ENCODE assay signal across 22 cellular contexts in the genomic region with DNA sequence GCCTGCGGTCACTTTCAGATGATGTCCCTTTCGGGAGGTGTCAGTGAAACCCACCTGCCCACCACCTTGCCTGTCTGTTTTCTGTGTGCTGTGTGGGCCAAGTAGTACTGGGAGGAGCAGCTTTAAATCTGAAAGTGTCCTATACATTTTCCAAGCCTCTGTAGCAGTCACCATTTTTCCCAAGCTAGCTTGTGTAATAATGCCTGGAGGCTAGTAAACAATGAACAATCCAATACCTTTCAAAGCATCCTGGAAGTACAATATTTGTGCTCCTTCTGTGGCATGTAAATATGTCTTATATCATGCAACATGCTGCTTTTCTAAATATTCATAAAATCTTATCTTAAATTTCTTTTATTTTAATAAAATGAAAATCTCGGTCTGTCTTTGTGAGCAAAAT.
"Had no signal": no experiment of that assay in that cellular context is flagged by ENCODE, and none has a peak within 500 bp of the region (broad histone marks: within the 10 kb centered on the region; RNA-seq: fewer than 3 reads in every experiment).

No MANE protein-coding gene starts in this region.

- H3K27me3 ChIP-seq: esophagus squamous epithelium, left lung, stomach, thyroid gland, upper lobe of right lung had no signal

- H3K9me3 ChIP-seq: esophagus squamous epithelium, left lung, mucosa of descending colon, stomach, thyroid gland, upper lobe of right lung had no signal

- ATAC-seq: left lung; mucosa of descending colon; natural killer cell treated with Interleukin-12 subunit alpha and Interleukin-12 subunit beta and Interleukin-15 and Interleukin-18, amount 100 ng/mL, for 72 hours; right cardiac atrium; stimulated activated naive B cell treated with anti-CD40 and anti-IgM and Interleukin-4, amounts not matched to agents 10 μg/mL and 1 μg/mL and 100 μg/mL, for 72 hours; upper lobe of right lung had no signal

- H3K4me1 ChIP-seq: esophagus squamous epithelium, left lung, stomach, thyroid gland, upper lobe of right lung had no signal

- H3K27ac ChIP-seq: epithelial cell of prostate, esophagus squamous epithelium, left lung, stomach, thyroid gland, upper lobe of right lung had no signal

- DNase-seq: activated CD4-positive, alpha-beta T cell treated with anti-CD3 and anti-CD28 coated beads for 4 hours; activated CD4-positive, alpha-beta T cell treated with anti-CD3 and anti-CD28 coated beads, Interleukin-2, amount 50 U/mL, for 48 hours; activated CD4-positive, CD25-positive, alpha-beta regulatory T cell; activated CD8-positive, alpha-beta memory T cell treated with anti-CD3 and anti-CD28 coated beads for 24 hours; activated effector memory CD4-positive, alpha-beta T cell treated with anti-CD3 and anti-CD28 coated beads, Interleukin-2, amount 50 U/mL, for 16 hours; activated naive CD4-positive, alpha-beta T cell treated with anti-CD3 and anti-CD28 coated beads, Interleukin-2, amount 10 ng/mL, durations not matched to agents 7 days and 5 days; activated naive CD8-positive, alpha-beta T cell treated with anti-CD3 and anti-CD28 coated beads, Interleukin-2, amount 10 ng/mL, durations not matched to agents 7 days and 5 days; amniotic stem cell; esophagus squamous epithelium; glutamatergic neuron; left lung; mucosa of descending colon; right cardiac atrium; stimulated activated CD4-positive, alpha-beta T cell treated with anti-CD3 and anti-CD28 coated beads, Interleukin-15, amount 100 ng/mL, for 24 hours; stimulated activated CD4-positive, alpha-beta T cell treated with anti-CD3 and anti-CD28 coated beads, Interleukin-2, amount 100 ng/mL, for 24 hours; stimulated activated naive B cell treated with anti-CD40 and anti-IgM and Interleukin-4, amounts not matched to agents 10 μg/mL and 1 μg/mL and 100 μg/mL, for 72 hours; stomach; thyroid gland; upper lobe of right lung had no signal

- H3K4me3 ChIP-seq: esophagus squamous epithelium, left lung, lung, mucosa of descending colon, stomach, thyroid gland, upper lobe of right lung had no signal

- H3K36me3 ChIP-seq: esophagus squamous epithelium, left lung, stomach, thyroid gland, upper lobe of right lung had no signal
